In the genomic region with DNA sequence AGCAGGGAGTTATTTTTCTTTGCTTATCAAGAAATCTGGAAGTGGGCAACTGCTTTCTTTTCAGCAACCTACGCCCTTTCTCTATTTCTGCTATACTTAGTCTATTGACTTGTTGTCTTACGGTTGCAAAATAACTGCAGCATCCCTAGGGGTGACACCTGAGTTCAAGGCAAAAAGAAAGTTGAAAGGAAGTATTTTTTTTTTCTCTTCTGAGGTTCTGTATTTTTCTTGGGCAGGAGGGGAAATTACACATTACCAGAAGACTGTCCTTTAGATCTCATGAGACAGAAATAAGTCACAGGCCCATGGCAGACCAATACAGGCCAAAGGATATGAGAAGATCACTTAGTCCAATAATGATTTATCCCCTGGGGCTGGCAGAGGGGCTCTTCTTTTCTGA, we compare ENCODE assay signal across 12 cellular contexts.
A peak's percentile ranks its signal among the peaks of the same experiment; 100 is the strongest.
DNase-seq lines count a peak whose midpoint lies in the region; ATAC-seq, FAIRE-seq and TF ChIP-seq lines count a peak whose summit lies in the region.
"Had no signal": no experiment of that assay in that cellular context is flagged by ENCODE, and none has a peak within 500 bp of the region (broad histone marks: within the 10 kb centered on the region; RNA-seq: fewer than 3 reads in every experiment).

No MANE protein-coding gene starts in this region.

- H3K4me1 ChIP-seq in ascending aorta, result no peaks in the 10 kb centered on the region
- H3K4me1 ChIP-seq: adrenal gland had no signal

- no peaks in the 10 kb centered on the region for H3K27me3 ChIP-seq in ascending aorta

- DNase-seq in central memory CD8-positive, alpha-beta T cell (ENCODE audit: low spot score in 2 of 2), result no peak
- no peak for DNase-seq in NCI-H2107 treated with DMSO at 0.1 percent for 48 hours (lab: John Stamatoyannopoulos, UW; ENCODE audit: unreplicated experiment)
- no peak for DNase-seq in D721Med (ENCODE audit: insufficient read length, low spot score)
- DNase-seq in ascending aorta (ENCODE audit: low spot score in 2 of 2), result no peak
- DNase-seq: adrenal gland, DMS53, mammary epithelial cell had no signal

- intact Hi-C loops in ascending aorta (cut with DNase I), result no loop called here

- H3K4me1 Mint-ChIP-seq in central memory CD8-positive, alpha-beta T cell, result peaks cover 19% of the 10 kb centered on the region

- no peak for FAIRE-seq in D721Med (lab: Jason Lieb, UNC)

- H3K9me3 ChIP-seq in ascending aorta, result no peaks in the 10 kb centered on the region
- H3K9me3 ChIP-seq: adrenal gland had no signal

- H3K9me3 Mint-ChIP-seq in central memory CD8-positive, alpha-beta T cell, result no peaks in the 10 kb centered on the region

- H3K27ac ChIP-seq in ascending aorta, result peak overlapping the region in 1 of 2 donors; percentile 20
- H3K27ac ChIP-seq: adrenal gland, VCaP had no signal

- H3K36me3 ChIP-seq in ascending aorta, result no peaks in the 10 kb centered on the region
- H3K36me3 ChIP-seq: adrenal gland had no signal

- ATAC-seq in GM18867 (IDR thresholded peaks at IDR 0.05; ENCODE audit: unreplicated experiment), result peak; percentile 39
- ATAC-seq in GM21529 (IDR thresholded peaks at IDR 0.05; ENCODE audit: unreplicated experiment), result peak; percentile 59
- ATAC-seq in HG03378 (IDR thresholded peaks at IDR 0.05; ENCODE audit: unreplicated experiment), result peak; percentile 70
- peak; percentile 43 for ATAC-seq in central memory CD8-positive, alpha-beta T cell (replicated peaks; ENCODE audit: extremely low read depth, poor library complexity, severe bottlenecking)
- ATAC-seq: Right ventricle myocardium inferior had no signal

- H3K27me3 Mint-ChIP-seq in central memory CD8-positive, alpha-beta T cell, result no peaks in the 10 kb centered on the region

- H3K4me3 Mint-ChIP-seq in central memory CD8-positive, alpha-beta T cell, result peak overlapping the region; percentile 6

- TF ChIP-seq CTCF in D721Med (IDR thresholded peaks at IDR 0.05; ENCODE audit: insufficient read depth, missing control alignments) (no peak), ascending aorta (IDR thresholded peaks at IDR 0.05) (no peak)

- peak overlapping the region; percentile 78 for H3K27ac Mint-ChIP-seq in central memory CD8-positive, alpha-beta T cell (ENCODE audit: low read depth)

- peaks cover 5% of the 10 kb centered on the region for H3K36me3 Mint-ChIP-seq in central memory CD8-positive, alpha-beta T cell (ENCODE audit: insufficient read depth)

- no peak overlapping the region for H3K4me3 ChIP-seq in ascending aorta
- H3K4me3 ChIP-seq: adrenal gland had no signal
